14 cellular contexts compared by ENCODE assay signal in the genomic region with DNA sequence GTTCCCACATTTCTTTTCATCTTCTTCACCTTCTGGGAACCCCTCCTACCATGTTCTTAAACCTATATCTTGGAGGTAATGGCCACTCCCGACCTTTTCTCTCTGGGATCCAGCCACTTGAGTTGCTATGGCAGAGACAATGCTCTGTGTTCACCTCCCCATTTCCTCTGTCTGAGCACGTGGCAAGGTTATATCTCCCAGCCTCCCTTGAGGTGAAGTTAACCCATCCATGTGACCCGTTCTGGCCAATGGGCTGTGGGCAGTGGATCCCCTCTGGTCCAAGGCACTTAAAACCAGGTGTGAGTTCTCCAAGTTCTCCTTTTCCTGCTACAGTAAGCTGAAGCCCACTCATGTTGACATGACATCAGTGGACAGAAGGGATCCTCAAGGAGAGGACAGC.
DNase-seq lines count a peak whose midpoint lies in the region; ATAC-seq and TF ChIP-seq lines count a peak whose summit lies in the region.
"Had no signal": no experiment of that assay in that cellular context is flagged by ENCODE, and none has a peak within 500 bp of the region (broad histone marks: within the 10 kb centered on the region; RNA-seq: fewer than 3 reads in every experiment).

No MANE protein-coding gene starts in this region.

- no peak for TF ChIP-seq CTCF in GM13977 (IDR thresholded peaks at IDR 0.05; ENCODE audit: extremely low read depth, insufficient read depth, missing control alignments)

- no peaks in the 10 kb centered on the region for H3K9me3 Mint-ChIP-seq in activated CD4-positive, alpha-beta T cell treated with anti-CD3 and anti-CD28 coated beads for 36 hours (ENCODE audit: low read depth)
- no peaks in the 10 kb centered on the region for H3K9me3 Mint-ChIP-seq in activated T-helper 1 cell treated with anti-CD3 and anti-CD28 coated beads, Interleukin-12 subunit alpha, Interleukin-12 subunit beta, Interleukin-2, Interleukin-4 antibody, amounts not matched to agents 30 ng/mL and 10 ng/mL and 1 ng/mL, durations not matched to agents 14 hours and 24 hours and 36 hours
- H3K9me3 Mint-ChIP-seq: H9 had no signal

- DNase-seq in activated CD4-positive, alpha-beta T cell treated with anti-CD3 and anti-CD28 coated beads for 36 hours, result peak; percentile 34
- no peak for DNase-seq in activated CD4-positive, alpha-beta T cell treated with anti-CD3 and anti-CD28 coated beads, Interleukin-2, amount 50 U/mL, for 48 hours
- DNase-seq in HEK293T (ENCODE audit: extremely low spot score) (no peak), NCI-H510A (lab: John Stamatoyannopoulos, UW) (peak; percentile 44), GM13977 (ENCODE audit: low spot score) (no peak)
- DNase-seq in activated T-helper 1 cell treated with anti-CD3 and anti-CD28 coated beads, Interleukin-12 subunit alpha, Interleukin-12 subunit beta, Interleukin-2, Interleukin-4 antibody, amounts not matched to agents 30 ng/mL and 10 ng/mL and 1 ng/mL, durations not matched to agents 14 hours and 24 hours and 36 hours (ENCODE audit: low spot score), result no peak
- DNase-seq: C1 segment of cervical spinal cord; H9; NCI-H1436; NCI-H2029 treated with DMSO at 0.1 percent for 48 hours; NCI-H524 treated with DMSO at 0.1 percent for 48 hours; NK-92 treated with Interleukin-12 subunit alpha and Interleukin-12 subunit beta, amount 100 ng/mL, for 24 hours; OCI-M1 had no signal

- POLR2A ChIA-PET in activated CD4-positive, alpha-beta T cell treated with anti-CD3 and anti-CD28 coated beads for 36 hours (lab: Charles Lee), result no interaction called here
- POLR2A ChIA-PET in HEK293T (lab: Yijun Ruan, JAX), result no interaction called here

- no peaks in the 10 kb centered on the region for H3K36me3 Mint-ChIP-seq in activated CD4-positive, alpha-beta T cell treated with anti-CD3 and anti-CD28 coated beads for 36 hours (ENCODE audit: low read depth)
- no peaks in the 10 kb centered on the region for H3K36me3 Mint-ChIP-seq in activated T-helper 1 cell treated with anti-CD3 and anti-CD28 coated beads, Interleukin-12 subunit alpha, Interleukin-12 subunit beta, Interleukin-2, Interleukin-4 antibody, amounts not matched to agents 30 ng/mL and 10 ng/mL and 1 ng/mL, durations not matched to agents 14 hours and 24 hours and 36 hours (ENCODE audit: low read depth)

- in situ Hi-C loops in GM13977 (cut with MboI; ENCODE audit: low pct_unique_long_range_greater_than_20kb, low sequenced_read_pairs, unreplicated experiment), result no loop called here

- peaks cover 3% of the 10 kb centered on the region for H3K4me1 Mint-ChIP-seq in activated CD4-positive, alpha-beta T cell treated with anti-CD3 and anti-CD28 coated beads for 36 hours
- peaks cover 37% of the 10 kb centered on the region for H3K4me1 Mint-ChIP-seq in activated T-helper 1 cell treated with anti-CD3 and anti-CD28 coated beads, Interleukin-12 subunit alpha, Interleukin-12 subunit beta, Interleukin-2, Interleukin-4 antibody, amounts not matched to agents 30 ng/mL and 10 ng/mL and 1 ng/mL, durations not matched to agents 14 hours and 24 hours and 36 hours (ENCODE audit: low read depth)

- peak; percentile 55 for ATAC-seq in activated CD4-positive, alpha-beta T cell treated with anti-CD3 and anti-CD28 coated beads for 36 hours
- ATAC-seq in GM18868 (IDR thresholded peaks at IDR 0.05; ENCODE audit: unreplicated experiment), result no peak

- CTCF ChIA-PET in activated CD4-positive, alpha-beta T cell treated with anti-CD3 and anti-CD28 coated beads for 36 hours (lab: Charles Lee), result interaction anchor here (0.8 to 1.8 kb wide), 2 partner anchors 16 to 76 kb away, joined by 4 read pairs; no protein-coding TSS in a partner anchor
- CTCF ChIA-PET in HEK293T (lab: Yijun Ruan, JAX), result no interaction called here

- intact Hi-C loops in activated CD4-positive, alpha-beta T cell treated with anti-CD3 and anti-CD28 coated beads for 36 hours (cut with DNase I, micrococcal nuclease), result no loop called here
- intact Hi-C loops in activated T-helper 1 cell treated with anti-CD3 and anti-CD28 coated beads, Interleukin-12 subunit alpha, Interleukin-12 subunit beta, Interleukin-2, Interleukin-4 antibody, amounts not matched to agents 30 ng/mL and 10 ng/mL and 1 ng/mL, durations not matched to agents 14 hours and 24 hours and 36 hours (cut with micrococcal nuclease), result loop anchor here (5.0 to 10.0 kb wide), 4 partner anchors 112 to 702 kb away; no protein-coding TSS in a partner anchor

- H3K4me3 Mint-ChIP-seq in activated CD4-positive, alpha-beta T cell treated with anti-CD3 and anti-CD28 coated beads for 36 hours, result no peak overlapping the region
- no peak overlapping the region for H3K4me3 Mint-ChIP-seq in activated T-helper 1 cell treated with anti-CD3 and anti-CD28 coated beads, Interleukin-12 subunit alpha, Interleukin-12 subunit beta, Interleukin-2, Interleukin-4 antibody, amounts not matched to agents 30 ng/mL and 10 ng/mL and 1 ng/mL, durations not matched to agents 14 hours and 24 hours and 36 hours
- H3K4me3 Mint-ChIP-seq: H9 had no signal

- H3K27me3 Mint-ChIP-seq in activated CD4-positive, alpha-beta T cell treated with anti-CD3 and anti-CD28 coated beads for 36 hours, result peaks cover 8% of the 10 kb centered on the region
- peaks cover 19% of the 10 kb centered on the region for H3K27me3 Mint-ChIP-seq in activated T-helper 1 cell treated with anti-CD3 and anti-CD28 coated beads, Interleukin-12 subunit alpha, Interleukin-12 subunit beta, Interleukin-2, Interleukin-4 antibody, amounts not matched to agents 30 ng/mL and 10 ng/mL and 1 ng/mL, durations not matched to agents 14 hours and 24 hours and 36 hours (ENCODE audit: insufficient read depth)

- no peak overlapping the region for H3K27ac Mint-ChIP-seq in activated CD4-positive, alpha-beta T cell treated with anti-CD3 and anti-CD28 coated beads for 36 hours
- peak overlapping the region; percentile 21 for H3K27ac Mint-ChIP-seq in activated T-helper 1 cell treated with anti-CD3 and anti-CD28 coated beads, Interleukin-12 subunit alpha, Interleukin-12 subunit beta, Interleukin-2, Interleukin-4 antibody, amounts not matched to agents 30 ng/mL and 10 ng/mL and 1 ng/mL, durations not matched to agents 14 hours and 24 hours and 36 hours
- H3K27ac Mint-ChIP-seq: H9 had no signal

TF ChIP-seq in HEK293T, 16 proteins besides CTCF, POLR2A, EP300 and RAD21:
- TF ChIP-seq L3MBTL2 (conservative IDR thresholded peaks at IDR 0.05), result 0 out of 2 replicates have a peak, but pooled peaks have one; percentile 16
- no peak for TF ChIP-seq FOXA1 (IDR thresholded peaks at IDR 0.05)

Comparison
In these comparisons a context has a peak if more than half of its experiments do, and no peak if none do; other contexts are left out.
1. DNase-seq: peak in activated CD4-positive, alpha-beta T cell treated with anti-CD3 and anti-CD28 coated beads for 36 hours (single experiment) and NCI-H510A (single experiment); none in activated CD4-positive, alpha-beta T cell treated with anti-CD3 and anti-CD28 coated beads, Interleukin-2, amount 50 U/mL, for 48 hours (0 of 2), HEK293T (single experiment), activated T-helper 1 cell treated with anti-CD3 and anti-CD28 coated beads, Interleukin-12 subunit alpha, Interleukin-12 subunit beta, Interleukin-2, Interleukin-4 antibody, amounts not matched to agents 30 ng/mL and 10 ng/mL and 1 ng/mL, durations not matched to agents 14 hours and 24 hours and 36 hours (single experiment) and GM13977 (single experiment).